In the genomic region with DNA sequence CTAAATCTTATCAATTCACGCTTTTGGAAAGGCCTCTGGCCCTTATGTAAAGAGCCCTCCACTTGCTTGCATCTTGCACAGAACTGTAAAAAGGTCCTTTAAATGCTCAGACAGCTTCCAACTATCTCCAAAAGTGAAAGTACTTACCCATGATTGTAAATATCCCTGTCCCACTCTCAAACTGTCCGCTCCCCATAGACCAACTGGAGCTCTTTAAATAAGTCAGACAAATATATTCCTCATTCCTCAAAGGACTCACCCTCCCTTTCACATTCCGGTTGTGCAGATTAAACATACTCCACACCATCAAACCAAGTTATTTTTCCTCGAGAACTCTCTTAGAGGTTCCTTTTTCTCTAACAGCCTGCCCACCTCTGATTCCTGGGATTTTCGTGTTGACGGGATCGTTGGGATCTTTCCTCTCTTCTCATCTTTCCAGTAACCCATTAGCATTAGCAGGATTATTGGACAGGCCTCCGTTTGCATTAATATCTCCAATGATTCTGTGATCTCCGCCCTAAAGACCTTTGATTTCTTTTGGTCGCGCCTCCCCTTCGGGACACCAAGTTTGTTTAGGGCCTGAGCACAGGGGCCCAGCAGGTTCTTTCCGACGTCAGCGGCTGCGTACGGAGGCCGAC, we compare ENCODE assay signal across 1 cellular context.
TF ChIP-seq lines count a peak whose summit lies in the region.

No MANE protein-coding gene starts in this region.

TF ChIP-seq in HepG2, 621 proteins besides CTCF, POLR2A, EP300 and RAD21 (continued from another document):
- TF ChIP-seq, protein P1, sequence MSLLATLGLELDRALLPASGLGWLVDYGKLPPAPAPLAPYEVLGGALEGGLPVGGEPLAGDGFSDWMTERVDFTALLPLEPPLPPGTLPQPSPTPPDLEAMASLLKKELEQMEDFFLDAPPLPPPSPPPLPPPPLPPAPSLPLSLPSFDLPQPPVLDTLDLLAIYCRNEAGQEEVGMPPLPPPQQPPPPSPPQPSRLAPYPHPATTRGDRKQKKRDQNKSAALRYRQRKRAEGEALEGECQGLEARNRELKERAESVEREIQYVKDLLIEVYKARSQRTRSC (CRISPR knock-in tag; IDR thresholded peaks at IDR 0.05; ENCODE audit: low read depth): no peak
- TF ChIP-seq PTBP1 (IDR thresholded peaks at IDR 0.05; ENCODE audit: low read depth, low read length, poor library complexity, severe bottlenecking) (no peak), JUN (CRISPR knock-in tag; IDR thresholded peaks at IDR 0.05) (no peak), ZFP37 (CRISPR knock-in tag; IDR thresholded peaks at IDR 0.05; ENCODE audit: borderline replicate concordance) (no peak), CREB1 (IDR thresholded peaks at IDR 0.05) (peak; percentile 48; the same call in 1 of the 2 replicates), CREB1 (CRISPR knock-in tag; IDR thresholded peaks at IDR 0.05) (peak; percentile 66; the same call in 1 of the 2 replicates), PITX1 (CRISPR knock-in tag; IDR thresholded peaks at IDR 0.05) (no peak), ZZZ3 (CRISPR knock-in tag; IDR thresholded peaks at IDR 0.05; ENCODE audit: borderline replicate concordance) (no peak), ZNF607 (CRISPR knock-in tag; IDR thresholded peaks at IDR 0.05; ENCODE audit: borderline replicate concordance) (no peak), HNF4A (CRISPR knock-in tag; IDR thresholded peaks at IDR 0.05) (peak; percentile 56), FOXJ3 (CRISPR knock-in tag; IDR thresholded peaks at IDR 0.05; ENCODE audit: borderline replicate concordance) (0 out of 2 replicates have a peak, but pooled peaks have one; percentile 15), RFX5 (IDR thresholded peaks at IDR 0.05; ENCODE audit: low read depth, low read length) (no peak), FOSL1 (CRISPR knock-in tag; IDR thresholded peaks at IDR 0.05; ENCODE audit: borderline replicate concordance) (no peak), RXRB (CRISPR knock-in tag; IDR thresholded peaks at IDR 0.05; ENCODE audit: borderline replicate concordance) (no peak), ZNF383 (CRISPR knock-in tag; IDR thresholded peaks at IDR 0.05; ENCODE audit: borderline replicate concordance) (no peak), ZNF598 (CRISPR knock-in tag; IDR thresholded peaks at IDR 0.05; ENCODE audit: borderline replicate concordance) (no peak), ZNF589 (CRISPR knock-in tag; conservative IDR thresholded peaks at IDR 0.05) (no peak), FOXA3 (CRISPR knock-in tag; IDR thresholded peaks at IDR 0.05) (peak; percentile 50), NCOA2 (CRISPR knock-in tag; IDR thresholded peaks at IDR 0.05) (0 out of 2 replicates have a peak, but pooled peaks have one; percentile 2), ZNF543 (CRISPR knock-in tag; IDR thresholded peaks at IDR 0.05) (no peak), SYNCRIP (IDR thresholded peaks at IDR 0.05; ENCODE audit: insufficient read depth, low read depth, low read length) (no peak), EED (CRISPR knock-in tag; IDR thresholded peaks at IDR 0.05) (no peak), ZNF557 (CRISPR knock-in tag; IDR thresholded peaks at IDR 0.05) (no peak), CBX2 (IDR thresholded peaks at IDR 0.05; ENCODE audit: low read depth, low read length) (no peak), CBX2 (CRISPR knock-in tag; IDR thresholded peaks at IDR 0.05; ENCODE audit: low read depth) (no peak), KMT2A (CRISPR knock-in tag; IDR thresholded peaks at IDR 0.05) (0 out of 2 replicates have a peak, but pooled peaks have one; percentile 71), ZNF121 (CRISPR knock-in tag; IDR thresholded peaks at IDR 0.05) (0 out of 2 replicates have a peak, but pooled peaks have one; percentile 6), ZSCAN22 (CRISPR knock-in tag; IDR thresholded peaks at IDR 0.05) (no peak), ZBTB7B (CRISPR knock-in tag; IDR thresholded peaks at IDR 0.05) (0 out of 2 replicates have a peak, but pooled peaks have one; percentile 26), ZNF24 (IDR thresholded peaks at IDR 0.05) (no peak), ARNT (IDR thresholded peaks at IDR 0.05) (no peak), SOX6 (IDR thresholded peaks at IDR 0.05) (no peak), SOX6 (CRISPR knock-in tag; IDR thresholded peaks at IDR 0.05) (0 out of 2 replicates have a peak, but pooled peaks have one; percentile 11), ZFP1 (CRISPR knock-in tag; IDR thresholded peaks at IDR 0.05) (no peak), PHF21A (CRISPR knock-in tag; IDR thresholded peaks at IDR 0.05) (0 out of 2 replicates have a peak, but pooled peaks have one; percentile 59), NPAS2 (CRISPR knock-in tag; IDR thresholded peaks at IDR 0.05; ENCODE audit: borderline replicate concordance) (no peak), ZNF343 (CRISPR knock-in tag; IDR thresholded peaks at IDR 0.05) (no peak), SMAD3 (CRISPR knock-in tag; IDR thresholded peaks at IDR 0.05) (no peak; the same call in none of the 2 replicates), ZNF550 (CRISPR knock-in tag; IDR thresholded peaks at IDR 0.05; ENCODE audit: borderline replicate concordance) (no peak), ZNF660 (CRISPR knock-in tag; IDR thresholded peaks at IDR 0.05; ENCODE audit: borderline replicate concordance, low read depth) (no peak), ZNF781 (CRISPR knock-in tag; IDR thresholded peaks at IDR 0.05; ENCODE audit: borderline replicate concordance, not compliant biosample characterization) (no peak)
- TF ChIP-seq, protein P2, sequence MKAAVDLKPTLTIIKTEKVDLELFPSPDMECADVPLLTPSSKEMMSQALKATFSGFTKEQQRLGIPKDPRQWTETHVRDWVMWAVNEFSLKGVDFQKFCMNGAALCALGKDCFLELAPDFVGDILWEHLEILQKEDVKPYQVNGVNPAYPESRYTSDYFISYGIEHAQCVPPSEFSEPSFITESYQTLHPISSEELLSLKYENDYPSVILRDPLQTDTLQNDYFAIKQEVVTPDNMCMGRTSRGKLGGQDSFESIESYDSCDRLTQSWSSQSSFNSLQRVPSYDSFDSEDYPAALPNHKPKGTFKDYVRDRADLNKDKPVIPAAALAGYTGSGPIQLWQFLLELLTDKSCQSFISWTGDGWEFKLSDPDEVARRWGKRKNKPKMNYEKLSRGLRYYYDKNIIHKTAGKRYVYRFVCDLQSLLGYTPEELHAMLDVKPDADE (CRISPR knock-in tag; IDR thresholded peaks at IDR 0.05): no peak
- TF ChIP-seq, protein P3, sequence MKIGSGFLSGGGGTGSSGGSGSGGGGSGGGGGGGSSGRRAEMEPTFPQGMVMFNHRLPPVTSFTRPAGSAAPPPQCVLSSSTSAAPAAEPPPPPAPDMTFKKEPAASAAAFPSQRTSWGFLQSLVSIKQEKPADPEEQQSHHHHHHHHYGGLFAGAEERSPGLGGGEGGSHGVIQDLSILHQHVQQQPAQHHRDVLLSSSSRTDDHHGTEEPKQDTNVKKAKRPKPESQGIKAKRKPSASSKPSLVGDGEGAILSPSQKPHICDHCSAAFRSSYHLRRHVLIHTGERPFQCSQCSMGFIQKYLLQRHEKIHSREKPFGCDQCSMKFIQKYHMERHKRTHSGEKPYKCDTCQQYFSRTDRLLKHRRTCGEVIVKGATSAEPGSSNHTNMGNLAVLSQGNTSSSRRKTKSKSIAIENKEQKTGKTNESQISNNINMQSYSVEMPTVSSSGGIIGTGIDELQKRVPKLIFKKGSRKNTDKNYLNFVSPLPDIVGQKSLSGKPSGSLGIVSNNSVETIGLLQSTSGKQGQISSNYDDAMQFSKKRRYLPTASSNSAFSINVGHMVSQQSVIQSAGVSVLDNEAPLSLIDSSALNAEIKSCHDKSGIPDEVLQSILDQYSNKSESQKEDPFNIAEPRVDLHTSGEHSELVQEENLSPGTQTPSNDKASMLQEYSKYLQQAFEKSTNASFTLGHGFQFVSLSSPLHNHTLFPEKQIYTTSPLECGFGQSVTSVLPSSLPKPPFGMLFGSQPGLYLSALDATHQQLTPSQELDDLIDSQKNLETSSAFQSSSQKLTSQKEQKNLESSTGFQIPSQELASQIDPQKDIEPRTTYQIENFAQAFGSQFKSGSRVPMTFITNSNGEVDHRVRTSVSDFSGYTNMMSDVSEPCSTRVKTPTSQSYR (CRISPR knock-in tag; IDR thresholded peaks at IDR 0.05; ENCODE audit: borderline replicate concordance): no peak
- TF ChIP-seq, protein P4, sequence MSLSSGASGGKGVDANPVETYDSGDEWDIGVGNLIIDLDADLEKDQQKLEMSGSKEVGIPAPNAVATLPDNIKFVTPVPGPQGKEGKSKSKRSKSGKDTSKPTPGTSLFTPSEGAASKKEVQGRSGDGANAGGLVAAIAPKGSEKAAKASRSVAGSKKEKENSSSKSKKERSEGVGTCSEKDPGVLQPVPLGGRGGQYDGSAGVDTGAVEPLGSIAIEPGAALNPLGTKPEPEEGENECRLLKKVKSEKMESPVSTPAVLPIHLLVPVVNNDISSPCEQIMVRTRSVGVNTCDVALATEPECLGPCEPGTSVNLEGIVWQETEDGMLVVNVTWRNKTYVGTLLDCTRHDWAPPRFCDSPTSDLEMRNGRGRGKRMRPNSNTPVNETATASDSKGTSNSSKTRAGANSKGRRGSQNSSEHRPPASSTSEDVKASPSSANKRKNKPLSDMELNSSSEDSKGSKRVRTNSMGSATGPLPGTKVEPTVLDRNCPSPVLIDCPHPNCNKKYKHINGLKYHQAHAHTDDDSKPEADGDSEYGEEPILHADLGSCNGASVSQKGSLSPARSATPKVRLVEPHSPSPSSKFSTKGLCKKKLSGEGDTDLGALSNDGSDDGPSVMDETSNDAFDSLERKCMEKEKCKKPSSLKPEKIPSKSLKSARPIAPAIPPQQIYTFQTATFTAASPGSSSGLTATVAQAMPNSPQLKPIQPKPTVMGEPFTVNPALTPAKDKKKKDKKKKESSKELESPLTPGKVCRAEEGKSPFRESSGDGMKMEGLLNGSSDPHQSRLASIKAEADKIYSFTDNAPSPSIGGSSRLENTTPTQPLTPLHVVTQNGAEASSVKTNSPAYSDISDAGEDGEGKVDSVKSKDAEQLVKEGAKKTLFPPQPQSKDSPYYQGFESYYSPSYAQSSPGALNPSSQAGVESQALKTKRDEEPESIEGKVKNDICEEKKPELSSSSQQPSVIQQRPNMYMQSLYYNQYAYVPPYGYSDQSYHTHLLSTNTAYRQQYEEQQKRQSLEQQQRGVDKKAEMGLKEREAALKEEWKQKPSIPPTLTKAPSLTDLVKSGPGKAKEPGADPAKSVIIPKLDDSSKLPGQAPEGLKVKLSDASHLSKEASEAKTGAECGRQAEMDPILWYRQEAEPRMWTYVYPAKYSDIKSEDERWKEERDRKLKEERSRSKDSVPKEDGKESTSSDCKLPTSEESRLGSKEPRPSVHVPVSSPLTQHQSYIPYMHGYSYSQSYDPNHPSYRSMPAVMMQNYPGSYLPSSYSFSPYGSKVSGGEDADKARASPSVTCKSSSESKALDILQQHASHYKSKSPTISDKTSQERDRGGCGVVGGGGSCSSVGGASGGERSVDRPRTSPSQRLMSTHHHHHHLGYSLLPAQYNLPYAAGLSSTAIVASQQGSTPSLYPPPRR (CRISPR knock-in tag; IDR thresholded peaks at IDR 0.05; ENCODE audit: borderline replicate concordance): peak; percentile 13; the same call in 1 of the 2 replicates
- TF ChIP-seq, protein P5, sequence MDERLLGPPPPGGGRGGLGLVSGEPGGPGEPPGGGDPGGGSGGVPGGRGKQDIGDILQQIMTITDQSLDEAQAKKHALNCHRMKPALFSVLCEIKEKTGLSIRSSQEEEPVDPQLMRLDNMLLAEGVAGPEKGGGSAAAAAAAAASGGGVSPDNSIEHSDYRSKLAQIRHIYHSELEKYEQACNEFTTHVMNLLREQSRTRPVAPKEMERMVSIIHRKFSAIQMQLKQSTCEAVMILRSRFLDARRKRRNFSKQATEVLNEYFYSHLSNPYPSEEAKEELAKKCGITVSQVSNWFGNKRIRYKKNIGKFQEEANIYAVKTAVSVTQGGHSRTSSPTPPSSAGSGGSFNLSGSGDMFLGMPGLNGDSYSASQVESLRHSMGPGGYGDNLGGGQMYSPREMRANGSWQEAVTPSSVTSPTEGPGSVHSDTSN (CRISPR knock-in tag; IDR thresholded peaks at IDR 0.05): no peak
- TF ChIP-seq, protein P6, sequence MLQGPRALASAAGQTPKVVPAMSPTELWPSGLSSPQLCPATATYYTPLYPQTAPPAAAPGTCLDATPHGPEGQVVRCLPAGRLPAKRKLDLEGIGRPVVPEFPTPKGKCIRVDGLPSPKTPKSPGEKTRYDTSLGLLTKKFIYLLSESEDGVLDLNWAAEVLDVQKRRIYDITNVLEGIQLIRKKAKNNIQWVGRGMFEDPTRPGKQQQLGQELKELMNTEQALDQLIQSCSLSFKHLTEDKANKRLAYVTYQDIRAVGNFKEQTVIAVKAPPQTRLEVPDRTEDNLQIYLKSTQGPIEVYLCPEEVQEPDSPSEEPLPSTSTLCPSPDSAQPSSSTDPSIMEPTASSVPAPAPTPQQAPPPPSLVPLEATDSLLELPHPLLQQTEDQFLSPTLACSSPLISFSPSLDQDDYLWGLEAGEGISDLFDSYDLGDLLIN (CRISPR knock-in tag; IDR thresholded peaks at IDR 0.05; ENCODE audit: borderline replicate concordance): no peak
- TF ChIP-seq, protein P7, sequence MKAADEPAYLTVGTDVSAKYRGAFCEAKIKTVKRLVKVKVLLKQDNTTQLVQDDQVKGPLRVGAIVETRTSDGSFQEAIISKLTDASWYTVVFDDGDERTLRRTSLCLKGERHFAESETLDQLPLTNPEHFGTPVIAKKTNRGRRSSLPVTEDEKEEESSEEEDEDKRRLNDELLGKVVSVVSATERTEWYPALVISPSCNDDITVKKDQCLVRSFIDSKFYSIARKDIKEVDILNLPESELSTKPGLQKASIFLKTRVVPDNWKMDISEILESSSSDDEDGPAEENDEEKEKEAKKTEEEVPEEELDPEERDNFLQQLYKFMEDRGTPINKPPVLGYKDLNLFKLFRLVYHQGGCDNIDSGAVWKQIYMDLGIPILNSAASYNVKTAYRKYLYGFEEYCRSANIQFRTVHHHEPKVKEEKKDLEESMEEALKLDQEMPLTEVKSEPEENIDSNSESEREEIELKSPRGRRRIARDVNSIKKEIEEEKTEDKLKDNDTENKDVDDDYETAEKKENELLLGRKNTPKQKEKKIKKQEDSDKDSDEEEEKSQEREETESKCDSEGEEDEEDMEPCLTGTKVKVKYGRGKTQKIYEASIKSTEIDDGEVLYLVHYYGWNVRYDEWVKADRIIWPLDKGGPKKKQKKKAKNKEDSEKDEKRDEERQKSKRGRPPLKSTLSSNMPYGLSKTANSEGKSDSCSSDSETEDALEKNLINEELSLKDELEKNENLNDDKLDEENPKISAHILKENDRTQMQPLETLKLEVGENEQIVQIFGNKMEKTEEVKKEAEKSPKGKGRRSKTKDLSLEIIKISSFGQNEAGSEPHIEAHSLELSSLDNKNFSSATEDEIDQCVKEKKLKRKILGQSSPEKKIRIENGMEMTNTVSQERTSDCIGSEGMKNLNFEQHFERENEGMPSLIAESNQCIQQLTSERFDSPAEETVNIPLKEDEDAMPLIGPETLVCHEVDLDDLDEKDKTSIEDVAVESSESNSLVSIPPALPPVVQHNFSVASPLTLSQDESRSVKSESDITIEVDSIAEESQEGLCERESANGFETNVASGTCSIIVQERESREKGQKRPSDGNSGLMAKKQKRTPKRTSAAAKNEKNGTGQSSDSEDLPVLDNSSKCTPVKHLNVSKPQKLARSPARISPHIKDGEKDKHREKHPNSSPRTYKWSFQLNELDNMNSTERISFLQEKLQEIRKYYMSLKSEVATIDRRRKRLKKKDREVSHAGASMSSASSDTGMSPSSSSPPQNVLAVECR (CRISPR knock-in tag; IDR thresholded peaks at IDR 0.05; ENCODE audit: borderline replicate concordance): no peak
